Comparison of ENCODE assay signal across 18 cellular contexts in genomic region chr7:139871276-139871675, GRCh38. TPM values are rescaled to one million over a fixed set of nuclear protein-coding genes. Genes with fewer than 3 reads are reported as not detected.
DNase-seq lines count a peak whose midpoint lies in the region; ATAC-seq, FAIRE-seq and TF ChIP-seq lines count a peak whose summit lies in the region.
"Had no signal": no experiment of that assay in that cellular context is flagged by ENCODE, and none has a peak within 500 bp of the region (broad histone marks: within the 10 kb centered on the region; RNA-seq: fewer than 3 reads in every experiment).

No MANE protein-coding gene starts in this region.

- TF ChIP-seq CTCF in astrocyte (IDR thresholded peaks at IDR 0.05; ENCODE audit: insufficient read depth, low read depth, low read length) (no peak), fibroblast of villous mesenchyme (IDR thresholded peaks at IDR 0.05; ENCODE audit: insufficient read depth, low read depth, low read length) (no peak), omental fat pad (IDR thresholded peaks at IDR 0.05) (no peak)

- no peak overlapping the region for H3K27ac Mint-ChIP-seq in astrocyte (ENCODE audit: unreplicated experiment)
- H3K27ac Mint-ChIP-seq in CD8-positive, alpha-beta memory T cell: no peak overlapping the region
- H3K27ac Mint-ChIP-seq: dendritic cell treated with granulocyte-macrophage colony-stimulating factor and Interleukin-4, amounts not matched to agents 40 ng/mL and 50 ng/mL, for 4 days had no signal

- H3K36me3 Mint-ChIP-seq in astrocyte (ENCODE audit: low read depth, unreplicated experiment): peaks cover 1% of the 10 kb centered on the region
- no peaks in the 10 kb centered on the region for H3K36me3 Mint-ChIP-seq in CD8-positive, alpha-beta memory T cell

- H3K27me3 Mint-ChIP-seq in astrocyte (ENCODE audit: low read depth, unreplicated experiment): peaks cover 5% of the 10 kb centered on the region
- H3K27me3 Mint-ChIP-seq in CD8-positive, alpha-beta memory T cell: peaks cover 3 to 11% of the 10 kb centered on the region in 2 donors
- H3K27me3 Mint-ChIP-seq: dendritic cell treated with granulocyte-macrophage colony-stimulating factor and Interleukin-4, amounts not matched to agents 40 ng/mL and 50 ng/mL, for 4 days had no signal

- no peaks in the 10 kb centered on the region for H3K36me3 ChIP-seq in GM23248 (ENCODE audit: low read depth)
- no peaks in the 10 kb centered on the region for H3K36me3 ChIP-seq in astrocyte (ENCODE audit: insufficient read depth, low read length)
- no peaks in the 10 kb centered on the region for H3K36me3 ChIP-seq in CD8-positive, alpha-beta memory T cell (ENCODE audit: insufficient read depth, low read length)
- H3K36me3 ChIP-seq: adrenal gland had no signal

- peaks cover 7% of the 10 kb centered on the region for H3K4me1 Mint-ChIP-seq in astrocyte (ENCODE audit: low read depth, unreplicated experiment)
- peaks cover 0 to 3% (median 2%) of the 10 kb centered on the region in 3 donors for H3K4me1 Mint-ChIP-seq in CD8-positive, alpha-beta memory T cell

- no peaks in the 10 kb centered on the region for H3K79me2 ChIP-seq in GM23248 (ENCODE audit: insufficient read depth)
- H3K79me2 ChIP-seq in astrocyte (ENCODE audit: insufficient read depth, low read length): no peaks in the 10 kb centered on the region

- H3K4me3 ChIP-seq in GM23248 (no peak overlapping the region), astrocyte (ENCODE audit: insufficient read depth, low read depth, low read length) (no peak overlapping the region), fibroblast of villous mesenchyme (ENCODE audit: low read depth, low read length) (no peak overlapping the region)
- no peak overlapping the region for H3K4me3 ChIP-seq in CD8-positive, alpha-beta memory T cell (ENCODE audit: low read length)
- H3K4me3 ChIP-seq: adrenal gland had no signal

- H3K9ac ChIP-seq in GM23248 (no peak overlapping the region), astrocyte (ENCODE audit: low read length) (no peak overlapping the region)

- ATAC-seq in omental fat pad (ENCODE audit: low FRiP score) (no peak), GM21825 (IDR thresholded peaks at IDR 0.05; ENCODE audit: unreplicated experiment) (no peak)

- FAIRE-seq in astrocyte (lab: Jason Lieb, UNC): no peak
- FAIRE-seq: H54 had no signal

- CTCF ChIA-PET in CD8-positive, alpha-beta memory T cell (lab: Charles Lee): no interaction called here

- POLR2A ChIA-PET in CD8-positive, alpha-beta memory T cell (lab: Charles Lee): no interaction called here

- H3K9me2 ChIP-seq in GM23248 (ENCODE audit: insufficient read depth): no peaks in the 10 kb centered on the region

- H2AFZ ChIP-seq in GM23248 (no peak overlapping the region), astrocyte (ENCODE audit: low read depth, low read length) (no peak overlapping the region)

- no peaks in the 10 kb centered on the region for H3F3A ChIP-seq in GM23248 (ENCODE audit: insufficient read depth)

- H3K27me3 ChIP-seq in GM23248 (replicated peaks; ENCODE audit: insufficient read depth) (no peaks in the 10 kb centered on the region), astrocyte (ENCODE audit: insufficient read depth, low read length) (no peaks in the 10 kb centered on the region)
- H3K27me3 ChIP-seq in CD8-positive, alpha-beta memory T cell (ENCODE audit: insufficient read depth, low read length, poor library complexity, severe bottlenecking): no peaks in the 10 kb centered on the region

- in situ Hi-C loops in GM23248 (cut with MboI): no loop called here

- H3K27ac ChIP-seq in GM23248 (no peak overlapping the region), astrocyte (ENCODE audit: low read depth, low read length) (no peak overlapping the region)
- H3K27ac ChIP-seq in CD8-positive, alpha-beta memory T cell (ENCODE audit: low read depth, low read length): no peak overlapping the region
- H3K27ac ChIP-seq: adrenal gland had no signal

- H3K4me1 ChIP-seq in GM23248 (ENCODE audit: insufficient read depth): peaks cover 6% of the 10 kb centered on the region; the same call in 1 of the 2 replicates
- no peaks in the 10 kb centered on the region for H3K4me1 ChIP-seq in astrocyte (ENCODE audit: insufficient read depth, low read length)
- no peaks in the 10 kb centered on the region for H3K4me1 ChIP-seq in CD8-positive, alpha-beta memory T cell (ENCODE audit: insufficient read depth, low read length)

- no peaks in the 10 kb centered on the region for H4K20me1 ChIP-seq in GM23248 (ENCODE audit: insufficient read depth)
- no peaks in the 10 kb centered on the region for H4K20me1 ChIP-seq in astrocyte (ENCODE audit: insufficient read depth, low read length)

- DNase-seq in GM23248 (peak; percentile 51), astrocyte (ENCODE audit: low read depth) (peak; percentile 50), fibroblast of villous mesenchyme (ENCODE audit: low read depth) (peak; percentile 93), stromal cell of bone marrow (ENCODE audit: low read depth) (peak; percentile 49), omental fat pad (ENCODE audit: low spot score) (no peak)
- DNase-seq in CD8-positive, alpha-beta memory T cell: no peak
- DNase-seq: activated CD4-positive, alpha-beta T cell treated with anti-CD3 and anti-CD28 coated beads for 4 hours; activated T-cell treated with anti-CD3 and anti-CD28 coated beads, Interleukin-2, amount 50 U/mL, for 1 hour; adrenal gland; GF-D8; glutamatergic neuron; KG1; NCI-H187; RPMI8226; trophoblast cell had no signal

- WGBS in GM23248 (ENCODE audit: low coverage in 1 of 2, low lambda C conversion rate in 2 of 2, missing lambda C conversion rate in 2 of 2), 2 experiments: 44 to 45% methylated on average over 6 of the region's 6 CpGs

- no peaks in the 10 kb centered on the region for H3K9me3 ChIP-seq in GM23248 (ENCODE audit: low read depth)
- peaks cover 4% of the 10 kb centered on the region for H3K9me3 ChIP-seq in astrocyte (ENCODE audit: insufficient read depth, low read depth, low read length)
- no peaks in the 10 kb centered on the region for H3K9me3 ChIP-seq in CD8-positive, alpha-beta memory T cell (ENCODE audit: low read length)
- H3K9me3 ChIP-seq: adrenal gland had no signal

- no peak overlapping the region for H3K4me3 Mint-ChIP-seq in astrocyte (ENCODE audit: unreplicated experiment)
- H3K4me3 Mint-ChIP-seq in CD8-positive, alpha-beta memory T cell: no peak overlapping the region
- H3K4me3 Mint-ChIP-seq: dendritic cell treated with granulocyte-macrophage colony-stimulating factor and Interleukin-4, amounts not matched to agents 40 ng/mL and 50 ng/mL, for 4 days had no signal

- H3K4me2 ChIP-seq in GM23248 (ENCODE audit: unreplicated experiment): no peak overlapping the region
- no peak overlapping the region for H3K4me2 ChIP-seq in astrocyte (ENCODE audit: low read length)

- peaks cover 6% of the 10 kb centered on the region for H3K9me3 Mint-ChIP-seq in astrocyte (ENCODE audit: unreplicated experiment)
- no peaks in the 10 kb centered on the region for H3K9me3 Mint-ChIP-seq in CD8-positive, alpha-beta memory T cell
- H3K9me3 Mint-ChIP-seq: dendritic cell treated with granulocyte-macrophage colony-stimulating factor and Interleukin-4, amounts not matched to agents 40 ng/mL and 50 ng/mL, for 4 days had no signal

RNA-seq across cellular contexts. Expression of gene TBXAS1, which starts 42.2 kb away (rescaled TPM):
- not detected in 2 replicates for total RNA-seq in GM23248 (2014; rRNA removed; shearing (Covaris generic))
- polyA plus RNA-seq in GM23248 (2016; fragmentation: Nextera tagmentation; extraction: Ambion mirVana): 0.49 and 2.2 TPM in 2 replicates
- total RNA-seq in astrocyte (0.99 and 1.1 TPM in 2 replicates), fibroblast of villous mesenchyme (0.32 TPM in 1 of 2 replicates, not detected in the other), omental fat pad (10 to 100 TPM; 22.2 to 63.4 (median 48.6) TPM)
- 1 to 10 TPM; 1.7 to 2.1 TPM for total RNA-seq in CD8-positive, alpha-beta memory T cell
- 2.9 TPM for polyA plus RNA-seq in CD8-positive, alpha-beta memory T cell

Comparison
In these comparisons a context has a peak if more than half of its experiments do, and no peak if none do; other contexts are left out.
1. DNase-seq: peak in GM23248 (single experiment), astrocyte (single experiment), fibroblast of villous mesenchyme (single experiment) and stromal cell of bone marrow (single experiment); none in omental fat pad (single experiment) and CD8-positive, alpha-beta memory T cell (0 of 5).
2. RNA of gene TBXAS1, which starts 42.2 kb away (total RNA-seq): 22.2 to 63.4 TPM in omental fat pad; 1.7 to 2.1 TPM in CD8-positive, alpha-beta memory T cell, 0.99 to 1.1 TPM in astrocyte, not detected in GM23248 and 0.32 TPM in fibroblast of villous mesenchyme; every median in the first group is over 4 times any median in the second.